In genomic region chr1:243474906-243475305, GRCh38 we compare ENCODE assay signal across 22 cellular contexts.
DNase-seq lines count a peak whose midpoint lies in the region; ATAC-seq, FAIRE-seq and TF ChIP-seq lines count a peak whose summit lies in the region.
"Had no signal": no experiment of that assay in that cellular context is flagged by ENCODE, and none has a peak within 500 bp of the region (broad histone marks: within the 10 kb centered on the region; RNA-seq: fewer than 3 reads in every experiment).

No MANE protein-coding gene starts in this region.

- H2BK12ac ChIP-seq in H9 (ENCODE audit: insufficient read length, low read depth, low read length), result no peak overlapping the region

- no peak overlapping the region for H3K23ac ChIP-seq in H9 (ENCODE audit: insufficient read length, low read depth, low read length)

- peaks cover 0 to 2% of the 10 kb centered on the region in 2 experiments; a peak in 2 of 5 replicates for H3K9me3 Mint-ChIP-seq in H9
- H3K9me3 Mint-ChIP-seq in endodermal cell, result no peaks in the 10 kb centered on the region
- H3K9me3 Mint-ChIP-seq in mesothelial cell of epicardium, result peaks cover 3% of the 10 kb centered on the region

- no peaks in the 10 kb centered on the region for H3K36me3 ChIP-seq in endodermal cell (ENCODE audit: control insufficient read depth, insufficient read depth, low read length)
- H3K36me3 ChIP-seq in OCI-LY7 (ENCODE audit: insufficient read depth, low read length), result no peaks in the 10 kb centered on the region

- no TSS peak for BruUV-seq in OCI-LY7 (replicated peaks; lab: Mats Ljungman, UMichigan)

- no peak overlapping the region for H2BK15ac ChIP-seq in H9 (ENCODE audit: low read depth, low read length)

- H3K27me3 ChIP-seq in H9 (ENCODE audit: insufficient read depth, low read length) (no peaks in the 10 kb centered on the region), endodermal cell (ENCODE audit: control insufficient read depth, insufficient read depth, low read length, poor library complexity, severe bottlenecking) (no peaks in the 10 kb centered on the region)
- H3K27me3 ChIP-seq: BLaER1 had no signal

- H3K27ac Mint-ChIP-seq in H9 (no peak overlapping the region), endodermal cell (no peak overlapping the region), mesothelial cell of epicardium (peak overlapping the region; percentile 69)
- H3K27ac Mint-ChIP-seq: CD4-positive, CD25-positive, alpha-beta regulatory T cell had no signal

- H3K4me1 ChIP-seq in H9 (ENCODE audit: insufficient read depth, low read length) (peaks cover 5% of the 10 kb centered on the region; the same call in 1 of the 2 replicates), endodermal cell (ENCODE audit: control insufficient read depth, insufficient read depth, low read length) (peaks cover 10% of the 10 kb centered on the region), OCI-LY7 (ENCODE audit: insufficient read depth, low read length, poor library complexity, severe bottlenecking) (peaks cover 7% of the 10 kb centered on the region)

- H3K79me1 ChIP-seq in H9 (ENCODE audit: insufficient read depth, low read depth, low read length, poor library complexity, severe bottlenecking), result no peaks in the 10 kb centered on the region

- DNase-seq in H9 (no peak), endodermal cell (no peak), mesothelial cell of epicardium (ENCODE audit: low spot score in 2 of 2, unreplicated experiment in 2 of 2) (no peak), retina (peak; percentile 63), GM19239 (ENCODE audit: insufficient read length, low spot score) (no peak), OCI-LY7 (ENCODE audit: low spot score) (no peak)
- DNase-seq: CD4-positive, CD25-positive, alpha-beta regulatory T cell; DMS153; GOT3; Karpas-422; NCI-H1092 treated with DMSO at 0.1 percent for 48 hours; NCI-H1436; NCI-H187; NCI-H524 treated with DMSO at 0.1 percent for 48 hours; RPMI8226; SHP77 had no signal

- no peak overlapping the region for H3K4ac ChIP-seq in H9 (ENCODE audit: low read depth, low read length)

- no peak overlapping the region for H4K5ac ChIP-seq in H9 (ENCODE audit: insufficient read length, low read depth, low read length)

- no peaks in the 10 kb centered on the region for H4K20me1 ChIP-seq in H9 (ENCODE audit: control insufficient read depth, insufficient read depth, insufficient read length)
- no peaks in the 10 kb centered on the region for H4K20me1 ChIP-seq in OCI-LY7 (ENCODE audit: insufficient read depth, low read length)
- H4K20me1 ChIP-seq: BLaER1 had no signal

- no peak overlapping the region for H3K4me3 ChIP-seq in endodermal cell (ENCODE audit: low read length)
- no peak overlapping the region for H3K4me3 ChIP-seq in OCI-LY7 (ENCODE audit: low read depth, low read length, poor library complexity, severe bottlenecking)
- H3K4me3 ChIP-seq: BLaER1 had no signal

- H3K4me1 Mint-ChIP-seq in H9 (peaks cover 51 to 58% of the 10 kb centered on the region in 2 experiments), endodermal cell (peaks cover 28% of the 10 kb centered on the region), mesothelial cell of epicardium (peaks cover 34% of the 10 kb centered on the region)

- H2AFZ ChIP-seq in H9 (ENCODE audit: low read length), result no peak overlapping the region
- H2AFZ ChIP-seq in OCI-LY7 (ENCODE audit: low read length), result no peak overlapping the region

- H3K79me2 ChIP-seq in H9 (ENCODE audit: insufficient read depth, low read length) (no peaks in the 10 kb centered on the region), OCI-LY7 (ENCODE audit: insufficient read depth, low read depth, low read length) (no peaks in the 10 kb centered on the region)

- no CpG with 5 or more reads among the region's 9 CpGs for WGBS in H9 (ENCODE audit: extremely low coverage, insufficient read length, low lambda C conversion rate)
- WGBS in endodermal cell (ENCODE audit: insufficient coverage in 1 of 2, insufficient read length in 1 of 2), 2 experiments, result 93 to 100% methylated on average over 3 to 9 of the region's 9 CpGs

- no peak overlapping the region for H3K56ac ChIP-seq in H9 (ENCODE audit: insufficient read length, low read depth, low read length)

- H2BK20ac ChIP-seq in H9 (ENCODE audit: low read depth, low read length, poor library complexity, severe bottlenecking), result no peak overlapping the region

- H3K4me3 Mint-ChIP-seq in H9 (no peak overlapping the region), endodermal cell (no peak overlapping the region), mesothelial cell of epicardium (no peak overlapping the region)
- H3K4me3 Mint-ChIP-seq: CD4-positive, CD25-positive, alpha-beta regulatory T cell had no signal

- no peaks in the 10 kb centered on the region for H3K9me2 ChIP-seq in OCI-LY7 (ENCODE audit: insufficient read depth, low read length)

- no peaks in the 10 kb centered on the region; the same call in 1 of the 2 replicates for H3K27me3 Mint-ChIP-seq in H9 (ENCODE audit: low read depth)
- H3K27me3 Mint-ChIP-seq in endodermal cell (ENCODE audit: insufficient read depth), result peaks cover 17% of the 10 kb centered on the region
- H3K27me3 Mint-ChIP-seq in mesothelial cell of epicardium (ENCODE audit: low read depth), result no peaks in the 10 kb centered on the region
- H3K27me3 Mint-ChIP-seq: CD4-positive, CD25-positive, alpha-beta regulatory T cell had no signal

- H4K91ac ChIP-seq in H9 (ENCODE audit: insufficient read length, low read depth, low read length), result no peak overlapping the region

- H3K36me3 Mint-ChIP-seq in H9 (ENCODE audit: insufficient read depth in 1 of 3, low read depth in 3 of 3) (peaks cover under 1 to 3% (median 1%) of the 10 kb centered on the region in 3 experiments; a peak in 3 of 7 replicates), endodermal cell (ENCODE audit: low read depth) (no peaks in the 10 kb centered on the region), mesothelial cell of epicardium (peaks cover 5% of the 10 kb centered on the region)

- peak overlapping the region; percentile 79 for H4K8ac ChIP-seq in H9 (replicated peaks; ENCODE audit: insufficient read length, low read depth, low read length)

- CTCF ChIA-PET in OCI-LY7 (lab: Charles Lee; ENCODE audit: unreplicated experiment), result no interaction called here

- H3K9me3 ChIP-seq in H9 (ENCODE audit: control insufficient read depth, low read depth, low read length), result no peaks in the 10 kb centered on the region
- no peaks in the 10 kb centered on the region for H3K9me3 ChIP-seq in endodermal cell (ENCODE audit: control insufficient read depth, low read length)
- H3K9me3 ChIP-seq in OCI-LY7 (ENCODE audit: low read length), result no peaks in the 10 kb centered on the region
- H3K9me3 ChIP-seq: BLaER1 had no signal

- H3T11ph ChIP-seq in H9 (ENCODE audit: low read length), result no peak overlapping the region

- intact Hi-C loops in OCI-LY7 (cut with micrococcal nuclease; ENCODE audit: unreplicated experiment), result no loop called here

- H3K18ac ChIP-seq in H9 (ENCODE audit: insufficient read length, low read depth, low read length), result no peak overlapping the region

- FAIRE-seq in GM19239 (lab: Jason Lieb, UNC), result no peak
- FAIRE-seq: A204.1, GM18507 had no signal

- H3K9ac ChIP-seq in H9 (ENCODE audit: extremely low read depth, insufficient read length, low read length) (no peak overlapping the region), endodermal cell (ENCODE audit: extremely low read depth, low read length, poor library complexity, severe bottlenecking) (no peak overlapping the region)
- H3K9ac ChIP-seq: BLaER1 had no signal

- H2BK120ac ChIP-seq in H9 (ENCODE audit: low read depth, low read length, poor library complexity, severe bottlenecking), result no peak overlapping the region

- H2BK5ac ChIP-seq in H9 (ENCODE audit: insufficient read length, low read length), result no peak overlapping the region

- H3K27ac ChIP-seq in H9 (ENCODE audit: insufficient read length, low read depth, low read length) (no peak overlapping the region), endodermal cell (ENCODE audit: low read depth, low read length) (peak overlapping the region; percentile 86), OCI-LY7 (ENCODE audit: low read depth, low read length, poor library complexity, severe bottlenecking) (no peak overlapping the region)
- H3K27ac ChIP-seq: BLaER1, HL-60 had no signal

- POLR2A ChIA-PET in OCI-LY7 (lab: Charles Lee), result no interaction called here

- ATAC-seq in HG02763 (IDR thresholded peaks at IDR 0.05; ENCODE audit: unreplicated experiment), result no peak
- ATAC-seq in GM21576 (IDR thresholded peaks at IDR 0.05; ENCODE audit: unreplicated experiment), result no peak

- no peak for TF ChIP-seq CTCF in H9 (conservative IDR thresholded peaks at IDR 0.05)
- TF ChIP-seq CTCF in endodermal cell (conservative IDR thresholded peaks at IDR 0.05), result no peak
- TF ChIP-seq CTCF in mesothelial cell of epicardium (IDR thresholded peaks at IDR 0.05; ENCODE audit: unreplicated experiment), result no peak
- no peak for TF ChIP-seq CTCF in OCI-LY7 (conservative IDR thresholded peaks at IDR 0.05; ENCODE audit: low read length)

- H3K4me2 ChIP-seq in H9 (ENCODE audit: insufficient read depth, insufficient read length, low read length) (no peak overlapping the region), OCI-LY7 (ENCODE audit: low read length) (no peak overlapping the region)
- H3K4me2 ChIP-seq: BLaER1 had no signal

- H3K23me2 ChIP-seq in H9 (ENCODE audit: insufficient read length, low read depth, low read length, poor library complexity, severe bottlenecking), result no peaks in the 10 kb centered on the region

- no peak overlapping the region for H2AK5ac ChIP-seq in H9 (ENCODE audit: insufficient read length, low read length)

- no peak overlapping the region for H3K14ac ChIP-seq in H9 (ENCODE audit: insufficient read depth, low read length)
